24 cellular contexts compared by ENCODE assay signal in the genomic region with DNA sequence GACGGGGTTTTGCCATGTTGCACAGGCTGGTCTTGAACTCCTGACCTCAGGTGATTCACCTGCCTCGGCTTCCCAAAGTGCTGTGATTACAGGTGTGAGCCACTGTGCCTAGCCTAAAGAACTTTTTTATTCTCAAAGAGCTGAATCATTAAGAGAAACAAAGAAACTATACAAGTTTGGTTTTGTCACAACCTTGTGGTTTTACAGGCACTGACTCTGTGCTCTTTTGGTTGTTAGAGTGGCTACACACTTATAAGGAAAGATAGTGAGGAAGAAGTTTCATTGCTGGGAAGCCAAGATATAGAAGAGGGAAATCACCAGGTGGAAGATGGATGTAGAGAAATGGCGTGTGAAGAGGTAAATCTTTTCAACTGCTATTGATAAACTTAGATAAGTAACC.
"Had no signal": no experiment of that assay in that cellular context is flagged by ENCODE, and none has a peak within 500 bp of the region (broad histone marks: within the 10 kb centered on the region; RNA-seq: fewer than 3 reads in every experiment).

No MANE protein-coding gene starts in this region.

- H3K27me3 Mint-ChIP-seq: activated CD4-positive, alpha-beta memory T cell treated with anti-CD3 and anti-CD28 coated beads for 36 hours; activated CD4-positive, alpha-beta T cell treated with anti-CD3 and anti-CD28 coated beads, Interleukin-2, amount 10 ng/mL, durations not matched to agents 24 days and 14 days; activated naive CD8-positive, alpha-beta T cell treated with anti-CD3 and anti-CD28 coated beads for 36 hours had no signal

- ATAC-seq: activated CD4-positive, CD25-positive, alpha-beta regulatory T cell treated with anti-CD3 and anti-CD28 coated beads, Interleukin-2, amount 50 U/mL, for 24 hours; K562 had no signal

- H3K4me3 ChIP-seq: K562 had no signal

- H3K27me3 ChIP-seq: brain microvascular endothelial cell had no signal

- H3K9me3 Mint-ChIP-seq: activated CD4-positive, alpha-beta memory T cell treated with anti-CD3 and anti-CD28 coated beads for 36 hours; activated CD4-positive, alpha-beta T cell treated with anti-CD3 and anti-CD28 coated beads, Interleukin-2, amount 10 ng/mL, durations not matched to agents 24 days and 14 days; activated naive CD8-positive, alpha-beta T cell treated with anti-CD3 and anti-CD28 coated beads for 36 hours; activated T-helper 1 cell treated with anti-CD3 and anti-CD28 coated beads, Interleukin-12 subunit alpha, Interleukin-12 subunit beta, Interleukin-2, Interleukin-4 antibody, amounts not matched to agents 30 ng/mL and 10 ng/mL and 1 ng/mL, durations not matched to agents 14 hours and 24 hours and 36 hours; T-helper 1 cell treated with Interleukin-12 subunit alpha and Interleukin-12 subunit beta and Interleukin-4 antibody, amounts not matched to agents 30 μg/mL and 1 μg/mL, for 36 hours had no signal

- FAIRE-seq: K562, RCC 7860 had no signal

- H3K27ac Mint-ChIP-seq: activated CD4-positive, alpha-beta memory T cell treated with anti-CD3 and anti-CD28 coated beads for 36 hours; activated CD4-positive, alpha-beta T cell treated with anti-CD3 and anti-CD28 coated beads, Interleukin-2, amount 10 ng/mL, durations not matched to agents 24 days and 14 days; activated naive CD8-positive, alpha-beta T cell treated with anti-CD3 and anti-CD28 coated beads for 36 hours; activated T-helper 1 cell treated with anti-CD3 and anti-CD28 coated beads, Interleukin-12 subunit alpha, Interleukin-12 subunit beta, Interleukin-2, Interleukin-4 antibody, amounts not matched to agents 30 ng/mL and 10 ng/mL and 1 ng/mL, durations not matched to agents 14 hours and 24 hours and 36 hours; T-helper 1 cell treated with Interleukin-12 subunit alpha and Interleukin-12 subunit beta and Interleukin-4 antibody, amounts not matched to agents 30 μg/mL and 1 μg/mL, for 36 hours had no signal

- H3K27ac ChIP-seq: brain microvascular endothelial cell had no signal

- DNase-seq: activated CD4-positive, alpha-beta memory T cell treated with anti-CD3 and anti-CD28 coated beads for 36 hours; activated CD4-positive, alpha-beta T cell treated with anti-CD3 and anti-CD28 coated beads, Interleukin-2, amount 10 ng/mL, durations not matched to agents 24 days and 14 days; activated CD8-positive, alpha-beta memory T cell treated with anti-CD3 and anti-CD28 coated beads for 24 hours; activated effector memory CD4-positive, alpha-beta T cell treated with anti-CD3 and anti-CD28 coated beads, Interleukin-2, amount 50 U/mL, for 16 hours; activated naive CD4-positive, alpha-beta T cell treated with Interleukin-2 at 50 U/mL for 16 hours; activated naive CD8-positive, alpha-beta T cell treated with anti-CD3 and anti-CD28 coated beads for 36 hours; brain microvascular endothelial cell; caudate nucleus; Karpas-422; MM.1S; NCI-H1105; NCI-H1436; NCI-H1694 treated with DMSO at 0.1 percent for 48 hours; NCI-H2029 treated with DMSO at 0.1 percent for 48 hours; NCI-H345; NCI-H510A; NCI-H526 treated with DMSO at 0.1 percent for 48 hours; NK-92 treated with Interleukin-12 subunit alpha and Interleukin-12 subunit beta, amount 100 ng/mL, for 24 hours; SHP77 had no signal

- H3K4me3 Mint-ChIP-seq: activated CD4-positive, alpha-beta memory T cell treated with anti-CD3 and anti-CD28 coated beads for 36 hours; activated CD4-positive, alpha-beta T cell treated with anti-CD3 and anti-CD28 coated beads, Interleukin-2, amount 10 ng/mL, durations not matched to agents 24 days and 14 days; activated naive CD8-positive, alpha-beta T cell treated with anti-CD3 and anti-CD28 coated beads for 36 hours; activated T-helper 1 cell treated with anti-CD3 and anti-CD28 coated beads, Interleukin-12 subunit alpha, Interleukin-12 subunit beta, Interleukin-2, Interleukin-4 antibody, amounts not matched to agents 30 ng/mL and 10 ng/mL and 1 ng/mL, durations not matched to agents 14 hours and 24 hours and 36 hours; T-helper 1 cell treated with Interleukin-12 subunit alpha and Interleukin-12 subunit beta and Interleukin-4 antibody, amounts not matched to agents 30 μg/mL and 1 μg/mL, for 36 hours had no signal
